Comparison of ENCODE assay signal across 14 cellular contexts in genomic region chr6:113120214-113120576, GRCh38.
A peak's percentile ranks its signal among the peaks of the same experiment; 100 is the strongest.
DNase-seq lines count a peak whose midpoint lies in the region; ATAC-seq, FAIRE-seq and TF ChIP-seq lines count a peak whose summit lies in the region.
"Had no signal": no experiment of that assay in that cellular context is flagged by ENCODE, and none has a peak within 500 bp of the region (broad histone marks: within the 10 kb centered on the region; RNA-seq: fewer than 3 reads in every experiment).

No MANE protein-coding gene starts in this region.

- peak; percentile 91 for FAIRE-seq in astrocyte (lab: Jason Lieb, UNC)
- FAIRE-seq: small intestine had no signal

- H3K4me3 Mint-ChIP-seq in astrocyte (ENCODE audit: unreplicated experiment): no peak overlapping the region
- H3K4me3 Mint-ChIP-seq: CD4-positive, CD25-positive, alpha-beta regulatory T cell had no signal

- no peaks in the 10 kb centered on the region for H4K20me1 ChIP-seq in astrocyte (ENCODE audit: insufficient read depth, low read length)

- peak overlapping the region; percentile 70 for H3K9ac ChIP-seq in astrocyte (ENCODE audit: low read length)

- no peaks in the 10 kb centered on the region for H3K36me3 Mint-ChIP-seq in astrocyte (ENCODE audit: low read depth, unreplicated experiment)
- H3K36me3 Mint-ChIP-seq: CD4-positive, CD25-positive, alpha-beta regulatory T cell had no signal

- H3K27me3 Mint-ChIP-seq in astrocyte (ENCODE audit: low read depth, unreplicated experiment): no peaks in the 10 kb centered on the region
- H3K27me3 Mint-ChIP-seq: CD4-positive, CD25-positive, alpha-beta regulatory T cell had no signal

- H3K4me2 ChIP-seq in astrocyte (ENCODE audit: low read length): peak overlapping the region; percentile 69

- H3K27me3 ChIP-seq in astrocyte (ENCODE audit: insufficient read depth, low read length) (no peaks in the 10 kb centered on the region), left ventricle myocardium inferior (ENCODE audit: low read depth) (no peaks in the 10 kb centered on the region)

- no peaks in the 10 kb centered on the region for H3K9me3 ChIP-seq in astrocyte (ENCODE audit: insufficient read depth, low read depth, low read length)
- H3K9me3 ChIP-seq in left ventricle myocardium inferior (replicated peaks): peaks cover 22% of the 10 kb centered on the region

- H3K27ac Mint-ChIP-seq in astrocyte (ENCODE audit: unreplicated experiment): peak overlapping the region; percentile 91
- H3K27ac Mint-ChIP-seq: CD4-positive, CD25-positive, alpha-beta regulatory T cell had no signal

- no peak for ATAC-seq in GM19463 (IDR thresholded peaks at IDR 0.05; ENCODE audit: unreplicated experiment)
- ATAC-seq: stimulated activated naive CD8-positive, alpha-beta T cell treated with anti-CD3 and anti-CD28 coated beads, Interleukin-15, Interleukin-2, amounts not matched to agents 100 U/mL and 50 U/mL, for 24 hours had no signal

- H3K9me3 Mint-ChIP-seq in astrocyte (ENCODE audit: unreplicated experiment): peaks cover 12% of the 10 kb centered on the region

- DNase-seq in AG08395 (ENCODE audit: low spot score) (peak; percentile 69), LoVo (ENCODE audit: low spot score) (peak; percentile 49), astrocyte (ENCODE audit: low read depth) (peak; percentile 99), kidney glomerular epithelial cell (lab: John Stamatoyannopoulos, UW) (peak; percentile 98), left ventricle myocardium inferior (no peak), NCI-H1694 treated with DMSO at 0.1 percent for 48 hours (lab: John Stamatoyannopoulos, UW) (no peak)
- DNase-seq in stimulated activated naive CD4-positive, alpha-beta T cell (lab: John Stamatoyannopoulos, UW): no peak
- DNase-seq: activated T-cell treated with anti-CD3 and anti-CD28 coated beads, Interleukin-2, amount 50 U/mL, for 1 hour; CD4-positive, CD25-positive, alpha-beta regulatory T cell; NCI-H2171; small intestine; stimulated activated naive CD8-positive, alpha-beta T cell treated with anti-CD3 and anti-CD28 coated beads, Interleukin-15, Interleukin-2, amounts not matched to agents 100 U/mL and 50 U/mL, for 24 hours; T-helper 1 cell had no signal

- TF ChIP-seq CTCF in astrocyte (IDR thresholded peaks at IDR 0.05; ENCODE audit: insufficient read depth, low read depth, low read length) (no peak), left ventricle myocardium inferior (IDR thresholded peaks at IDR 0.05; ENCODE audit: borderline replicate concordance) (no peak)

- H3K79me2 ChIP-seq in astrocyte (ENCODE audit: insufficient read depth, low read length): no peaks in the 10 kb centered on the region

- H3K4me3 ChIP-seq in astrocyte (ENCODE audit: insufficient read depth, low read depth, low read length) (no peak overlapping the region), left ventricle myocardium inferior (no peak overlapping the region)

- no peaks in the 10 kb centered on the region for H3K36me3 ChIP-seq in astrocyte (ENCODE audit: insufficient read depth, low read length)
- no peaks in the 10 kb centered on the region for H3K36me3 ChIP-seq in left ventricle myocardium inferior

- H3K27ac ChIP-seq in astrocyte (ENCODE audit: low read depth, low read length) (peak overlapping the region; percentile 94), left ventricle myocardium inferior (replicated peaks) (no peak overlapping the region)

- peaks cover 24% of the 10 kb centered on the region for H3K4me1 Mint-ChIP-seq in astrocyte (ENCODE audit: low read depth, unreplicated experiment)
- H3K4me1 Mint-ChIP-seq: CD4-positive, CD25-positive, alpha-beta regulatory T cell had no signal

- H2AFZ ChIP-seq in astrocyte (ENCODE audit: low read depth, low read length): no peak overlapping the region

- peaks cover 37% of the 10 kb centered on the region for H3K4me1 ChIP-seq in astrocyte (ENCODE audit: insufficient read depth, low read length)
- peaks cover 12% of the 10 kb centered on the region for H3K4me1 ChIP-seq in left ventricle myocardium inferior

- intact Hi-C loops in left ventricle myocardium inferior (cut with micrococcal nuclease): no loop called here

Comparison
In these comparisons a context has a peak if more than half of its experiments do, and no peak if none do; other contexts are left out.
1. DNase-seq: peak in AG08395 (single experiment), LoVo (single experiment), astrocyte (single experiment) and kidney glomerular epithelial cell (single experiment); none in stimulated activated naive CD4-positive, alpha-beta T cell (0 of 6), left ventricle myocardium inferior (single experiment) and NCI-H1694 treated with DMSO at 0.1 percent for 48 hours (single experiment).